20 cellular contexts compared by ENCODE assay signal in genomic region chr14:77830692-77831091, GRCh38.
"Had no signal": no experiment of that assay in that cellular context is flagged by ENCODE, and none has a peak within 500 bp of the region (broad histone marks: within the 10 kb centered on the region; RNA-seq: fewer than 3 reads in every experiment).

No MANE protein-coding gene starts in this region.

- H3K36me3 ChIP-seq: brain microvascular endothelial cell, upper lobe of right lung had no signal

- H3K4me3 ChIP-seq: gastrocnemius medialis, heart left ventricle, skin epidermis, upper lobe of right lung had no signal

- H3K4me1 Mint-ChIP-seq: activated CD4-positive, alpha-beta T cell treated with anti-CD3 and anti-CD28 coated beads, Interleukin-2, amount 10 ng/mL, durations not matched to agents 7 days and 5 days; immature natural killer cell; naive B cell had no signal

- H3K4me1 ChIP-seq: gastrocnemius medialis, parathyroid adenoma, upper lobe of right lung had no signal

- H3K9ac ChIP-seq: parathyroid adenoma had no signal

- H3K79me2 ChIP-seq: parathyroid adenoma had no signal

- H3K27me3 Mint-ChIP-seq: activated CD4-positive, alpha-beta T cell treated with anti-CD3 and anti-CD28 coated beads, Interleukin-2, amount 10 ng/mL, durations not matched to agents 7 days and 5 days; activated naive CD8-positive, alpha-beta T cell; naive B cell had no signal

- DNase-seq: activated CD4-positive, alpha-beta T cell treated with anti-CD3 and anti-CD28 coated beads, Interleukin-2, amount 10 ng/mL, durations not matched to agents 7 days and 5 days; activated CD8-positive, alpha-beta memory T cell treated with anti-CD3 and anti-CD28 coated beads, Interleukin-2, amount 50 U/mL, for 48 hours; activated gamma-delta T cell treated with Interleukin-2 at 50 U/mL for 16 hours; activated T-cell treated with anti-CD3 and anti-CD28 coated beads, Interleukin-2, amount 50 U/mL, for 72 hours; brain microvascular endothelial cell; cerebellar nuclear complex; effector CD8-positive, alpha-beta T cell; gastrocnemius medialis; heart left ventricle; immature natural killer cell; left colon; naive B cell; stimulated activated CD4-positive, alpha-beta T cell treated with anti-CD3 and anti-CD28 coated beads, Interleukin-15, amount 100 ng/mL, for 24 hours; stimulated activated CD4-positive, alpha-beta T cell treated with anti-CD3 and anti-CD28 coated beads, Interleukin-4, amount 100 ng/mL, for 1 hour; stimulated activated naive CD8-positive, alpha-beta T cell treated with anti-CD3 and anti-CD28 coated beads, Interleukin-15, Interleukin-2, amounts not matched to agents 100 U/mL and 50 U/mL, for 24 hours; SW 1271; upper lobe of right lung had no signal

- ATAC-seq: activated T-cell treated with anti-CD3 and anti-CD28 coated beads, Interleukin-2, amount 50 U/mL, for 72 hours; gastrocnemius medialis; heart left ventricle; left colon; upper lobe of right lung had no signal

- H3K4me3 Mint-ChIP-seq: activated CD4-positive, alpha-beta T cell treated with anti-CD3 and anti-CD28 coated beads, Interleukin-2, amount 10 ng/mL, durations not matched to agents 7 days and 5 days; activated naive CD8-positive, alpha-beta T cell; activated T-cell treated with anti-CD3 and anti-CD28 coated beads, Interleukin-2, amount 50 U/mL, for 72 hours; immature natural killer cell; naive B cell had no signal

- H3K27ac ChIP-seq: brain microvascular endothelial cell, gastrocnemius medialis, heart left ventricle, parathyroid adenoma, skin epidermis, upper lobe of right lung had no signal

- H2AFZ ChIP-seq: parathyroid adenoma had no signal

- H3K9me3 Mint-ChIP-seq: activated CD4-positive, alpha-beta T cell treated with anti-CD3 and anti-CD28 coated beads, Interleukin-2, amount 10 ng/mL, durations not matched to agents 7 days and 5 days; activated T-cell treated with anti-CD3 and anti-CD28 coated beads, Interleukin-2, amount 50 U/mL, for 72 hours; immature natural killer cell; naive B cell had no signal

- H3K9me3 ChIP-seq: gastrocnemius medialis, heart left ventricle, upper lobe of right lung had no signal

- H3K27me3 ChIP-seq: brain microvascular endothelial cell, gastrocnemius medialis, heart left ventricle, upper lobe of right lung had no signal

- H3K27ac Mint-ChIP-seq: activated CD4-positive, alpha-beta T cell treated with anti-CD3 and anti-CD28 coated beads, Interleukin-2, amount 10 ng/mL, durations not matched to agents 7 days and 5 days; activated naive CD8-positive, alpha-beta T cell; activated T-cell treated with anti-CD3 and anti-CD28 coated beads, Interleukin-2, amount 50 U/mL, for 72 hours; immature natural killer cell; naive B cell had no signal
